In genomic region chr6:122615409-122615808, GRCh38 we compare ENCODE assay signal across 10 cellular contexts. TPM values are rescaled to one million over a fixed set of nuclear protein-coding genes. Genes with fewer than 3 reads are reported as not detected.
"Had no signal": no experiment of that assay in that cellular context is flagged by ENCODE, and none has a peak within 500 bp of the region (broad histone marks: within the 10 kb centered on the region; RNA-seq: fewer than 3 reads in every experiment).

No MANE protein-coding gene starts in this region.

- ATAC-seq: GM23338 had no signal

- H3K27ac ChIP-seq: GM23248 had no signal

- H2AFZ ChIP-seq: GM23248, GM23338 had no signal

- H3K9ac ChIP-seq: GM23248 had no signal

- FAIRE-seq: H1, H54 had no signal

- H3K27ac Mint-ChIP-seq: GM23338, H9, HFFc6 had no signal

- H3K4me3 Mint-ChIP-seq: GM23338, H9, HFFc6 had no signal

- H3K4me2 ChIP-seq: GM23338 had no signal

- H3K9me3 Mint-ChIP-seq: GM23338, H9, HFFc6 had no signal

- H3K4me3 ChIP-seq: GM23248, GM23338, HAP-1 had no signal

- DNase-seq: GM23248, GOT3, H7, H9, HCEC 1CT, HFFc6 had no signal

- H3K36me3 ChIP-seq: HAP-1 had no signal

- H3K9me3 ChIP-seq: HAP-1 had no signal

RNA-seq across cellular contexts. Expression of gene PKIB, which starts 5.2 kb away (rescaled TPM):
- total RNA-seq: GM23248 had no signal
